Comparison of ENCODE assay signal across 1 cellular context in the genomic region with DNA sequence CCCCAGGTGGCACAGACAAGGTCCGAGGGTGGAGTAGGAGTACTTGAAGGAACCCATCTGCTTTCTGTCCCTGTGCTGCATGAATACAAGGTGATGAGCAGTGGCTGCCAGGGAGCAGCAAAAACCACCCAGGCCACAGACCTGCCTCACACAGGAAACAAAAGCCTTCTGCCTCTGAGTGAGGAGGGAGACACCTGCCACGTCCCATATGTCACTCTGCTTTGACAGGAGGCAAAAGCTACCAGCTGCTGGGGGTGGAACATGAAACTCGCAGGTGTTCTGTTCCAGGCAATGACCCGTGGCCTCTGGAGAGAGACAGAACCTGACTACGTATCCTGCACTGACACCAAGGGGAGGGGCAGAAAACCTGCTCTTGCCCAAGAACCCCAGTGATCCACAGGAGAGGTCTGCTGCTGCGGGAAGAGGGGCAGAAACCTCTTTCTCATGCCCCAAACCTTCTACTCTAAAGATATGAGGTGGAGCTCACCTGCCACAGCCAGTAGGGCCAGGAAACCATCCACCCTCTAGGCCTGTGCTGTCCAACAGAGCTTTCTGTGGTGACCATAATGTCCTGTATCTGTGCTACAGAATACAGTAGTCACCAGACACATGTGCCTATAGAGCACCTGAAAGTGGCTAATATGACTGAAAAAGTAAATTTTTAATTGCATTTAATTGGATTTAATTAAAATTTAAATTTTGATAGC.
TF ChIP-seq lines count a peak whose summit lies in the region.

No MANE protein-coding gene starts in this region.

TF ChIP-seq in HepG2, 621 proteins besides CTCF, POLR2A, EP300 and RAD21 (continued from another document):
- TF ChIP-seq, protein P1, sequence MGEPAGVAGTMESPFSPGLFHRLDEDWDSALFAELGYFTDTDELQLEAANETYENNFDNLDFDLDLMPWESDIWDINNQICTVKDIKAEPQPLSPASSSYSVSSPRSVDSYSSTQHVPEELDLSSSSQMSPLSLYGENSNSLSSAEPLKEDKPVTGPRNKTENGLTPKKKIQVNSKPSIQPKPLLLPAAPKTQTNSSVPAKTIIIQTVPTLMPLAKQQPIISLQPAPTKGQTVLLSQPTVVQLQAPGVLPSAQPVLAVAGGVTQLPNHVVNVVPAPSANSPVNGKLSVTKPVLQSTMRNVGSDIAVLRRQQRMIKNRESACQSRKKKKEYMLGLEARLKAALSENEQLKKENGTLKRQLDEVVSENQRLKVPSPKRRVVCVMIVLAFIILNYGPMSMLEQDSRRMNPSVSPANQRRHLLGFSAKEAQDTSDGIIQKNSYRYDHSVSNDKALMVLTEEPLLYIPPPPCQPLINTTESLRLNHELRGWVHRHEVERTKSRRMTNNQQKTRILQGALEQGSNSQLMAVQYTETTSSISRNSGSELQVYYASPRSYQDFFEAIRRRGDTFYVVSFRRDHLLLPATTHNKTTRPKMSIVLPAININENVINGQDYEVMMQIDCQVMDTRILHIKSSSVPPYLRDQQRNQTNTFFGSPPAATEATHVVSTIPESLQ (CRISPR knock-in tag; conservative IDR thresholded peaks at IDR 0.05) = no peak
- TF ChIP-seq SP140L (CRISPR knock-in tag; IDR thresholded peaks at IDR 0.05; ENCODE audit: borderline replicate concordance) (no peak), ZMYM4 (CRISPR knock-in tag; IDR thresholded peaks at IDR 0.05) (no peak), CREB1 (IDR thresholded peaks at IDR 0.05) (no peak), CREB1 (CRISPR knock-in tag; IDR thresholded peaks at IDR 0.05) (no peak), ZNF253 (CRISPR knock-in tag; IDR thresholded peaks at IDR 0.05; ENCODE audit: borderline replicate concordance) (no peak)
